In the genomic region with DNA sequence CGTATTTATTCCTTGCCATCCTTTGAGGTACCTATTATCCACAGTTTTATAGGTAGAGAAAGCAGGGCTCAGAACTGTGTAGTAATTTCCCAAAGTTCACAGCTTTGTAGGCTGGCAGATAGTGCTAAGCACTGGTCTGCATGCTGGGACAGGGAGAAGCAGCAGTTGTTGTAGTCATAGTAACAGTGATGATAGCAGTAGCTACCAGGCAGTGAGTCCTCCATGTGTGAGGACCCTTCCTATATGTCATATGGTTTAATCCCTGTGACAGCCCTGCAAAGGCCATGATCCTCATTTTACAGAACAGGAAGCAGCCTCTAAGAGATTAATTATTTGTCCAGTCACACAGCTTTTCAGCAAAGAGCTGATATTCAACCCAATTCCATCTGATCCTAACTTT, we compare ENCODE assay signal across 21 cellular contexts.
"Had no signal": no experiment of that assay in that cellular context is flagged by ENCODE, and none has a peak within 500 bp of the region (broad histone marks: within the 10 kb centered on the region; RNA-seq: fewer than 3 reads in every experiment).

No MANE protein-coding gene starts in this region.

- H3K4me1 Mint-ChIP-seq: activated B cell treated with CpG ODN at 0.5 μM for 24 hours; stimulated activated memory B cell treated with anti-CD40 and anti-IgM and Interleukin-4, amounts not matched to agents 10 μg/mL and 1 μg/mL and 100 μg/mL, for 72 hours had no signal

- H3K27ac ChIP-seq: body of pancreas, epithelial cell of prostate, foreskin keratinocyte, left ventricle myocardium inferior, prostate gland, right lobe of liver had no signal

- ATAC-seq: activated CD8-positive, alpha-beta T cell treated with anti-CD3 and anti-CD28 coated beads, Interleukin-2, amount 10 ng/mL, durations not matched to agents 7 days and 5 days; body of pancreas; foreskin keratinocyte; right lobe of liver; stimulated activated memory B cell treated with anti-CD40 and anti-IgM and Interleukin-4, amounts not matched to agents 10 μg/mL and 1 μg/mL and 100 μg/mL, for 72 hours had no signal

- H3K4me3 ChIP-seq: body of pancreas, dorsolateral prefrontal cortex, left ventricle myocardium inferior, prostate gland, right lobe of liver, testis had no signal

- DNase-seq: activated B cell treated with CpG ODN at 0.5 μM for 24 hours; activated CD4-positive, alpha-beta T cell treated with anti-CD3 and anti-CD28 coated beads for 48 hours; activated CD8-positive, alpha-beta T cell treated with anti-CD3 and anti-CD28 coated beads, Interleukin-2, amount 10 ng/mL, durations not matched to agents 7 days and 5 days; activated naive CD4-positive, alpha-beta T cell treated with anti-CD3 and anti-CD28 coated beads for 36 hours; activated T-cell treated with anti-CD3 and anti-CD28 coated beads, Interleukin-2, amount 50 U/mL, for 24 hours; body of pancreas; central memory CD4-positive, alpha-beta T cell; dorsolateral prefrontal cortex; endodermal cell; kidney; left ventricle myocardium inferior; mammary epithelial cell; right lobe of liver; stimulated activated CD4-positive, alpha-beta T cell treated with anti-CD3 and anti-CD28 coated beads, Interleukin-4, amount 100 ng/mL, for 24 hours; testis had no signal

- H3K9me3 Mint-ChIP-seq: activated B cell treated with CpG ODN at 0.5 μM for 24 hours; activated naive CD4-positive, alpha-beta T cell treated with anti-CD3 and anti-CD28 coated beads for 36 hours; activated T-cell treated with anti-CD3 and anti-CD28 coated beads, Interleukin-2, amount 50 U/mL, for 24 hours; endodermal cell; stimulated activated memory B cell treated with anti-CD40 and anti-IgM and Interleukin-4, amounts not matched to agents 10 μg/mL and 1 μg/mL and 100 μg/mL, for 72 hours; T-helper 1 cell treated with Interleukin-12 subunit alpha and Interleukin-12 subunit beta and Interleukin-4 antibody, amounts not matched to agents 30 μg/mL and 1 μg/mL, for 36 hours; type B pancreatic cell had no signal

- H3K4me3 Mint-ChIP-seq: activated B cell treated with CpG ODN at 0.5 μM for 24 hours; activated CD8-positive, alpha-beta T cell treated with anti-CD3 and anti-CD28 coated beads, Interleukin-2, amount 10 ng/mL, durations not matched to agents 7 days and 5 days; activated naive CD4-positive, alpha-beta T cell treated with anti-CD3 and anti-CD28 coated beads for 36 hours; activated T-cell treated with anti-CD3 and anti-CD28 coated beads, Interleukin-2, amount 50 U/mL, for 24 hours; endodermal cell; stimulated activated memory B cell treated with anti-CD40 and anti-IgM and Interleukin-4, amounts not matched to agents 10 μg/mL and 1 μg/mL and 100 μg/mL, for 72 hours; T-helper 1 cell treated with Interleukin-12 subunit alpha and Interleukin-12 subunit beta and Interleukin-4 antibody, amounts not matched to agents 30 μg/mL and 1 μg/mL, for 36 hours; type B pancreatic cell had no signal

- H3K27me3 ChIP-seq: body of pancreas, dorsolateral prefrontal cortex, foreskin keratinocyte, right lobe of liver, testis had no signal

- H3K36me3 ChIP-seq: left ventricle myocardium inferior, prostate gland, right lobe of liver had no signal

- H3K9me3 ChIP-seq: body of pancreas, left ventricle myocardium inferior, prostate gland, right lobe of liver, testis had no signal

- H3K4me1 ChIP-seq: body of pancreas, foreskin keratinocyte, prostate gland had no signal

- H3K36me3 Mint-ChIP-seq: stimulated activated memory B cell treated with anti-CD40 and anti-IgM and Interleukin-4, amounts not matched to agents 10 μg/mL and 1 μg/mL and 100 μg/mL, for 72 hours; type B pancreatic cell had no signal

- H3K27ac Mint-ChIP-seq: activated B cell treated with CpG ODN at 0.5 μM for 24 hours; activated CD8-positive, alpha-beta T cell treated with anti-CD3 and anti-CD28 coated beads, Interleukin-2, amount 10 ng/mL, durations not matched to agents 7 days and 5 days; activated naive CD4-positive, alpha-beta T cell treated with anti-CD3 and anti-CD28 coated beads for 36 hours; activated T-cell treated with anti-CD3 and anti-CD28 coated beads, Interleukin-2, amount 50 U/mL, for 24 hours; endodermal cell; stimulated activated memory B cell treated with anti-CD40 and anti-IgM and Interleukin-4, amounts not matched to agents 10 μg/mL and 1 μg/mL and 100 μg/mL, for 72 hours; T-helper 1 cell treated with Interleukin-12 subunit alpha and Interleukin-12 subunit beta and Interleukin-4 antibody, amounts not matched to agents 30 μg/mL and 1 μg/mL, for 36 hours; type B pancreatic cell had no signal
